In the genomic region with DNA sequence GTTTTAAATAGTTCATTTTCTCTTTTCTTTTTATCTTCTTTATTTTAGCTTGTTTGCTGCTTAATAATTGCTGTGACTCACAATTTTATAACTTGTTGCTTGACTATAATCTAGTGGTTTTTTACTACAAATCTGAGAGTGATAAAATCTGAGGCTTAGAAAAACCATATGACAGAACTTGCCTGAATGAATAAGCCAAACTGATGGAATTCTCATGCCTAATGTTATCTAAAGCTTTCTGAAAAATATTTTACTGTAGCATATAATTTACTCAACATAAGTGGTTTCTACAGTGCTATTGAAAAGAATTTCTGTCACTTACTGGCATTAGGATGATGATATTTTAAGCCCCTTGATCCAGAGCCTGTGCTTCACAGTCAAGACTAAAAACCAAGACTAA, we compare ENCODE assay signal across 16 cellular contexts.
DNase-seq lines count a peak whose midpoint lies in the region; ATAC-seq and TF ChIP-seq lines count a peak whose summit lies in the region.
"Had no signal": no experiment of that assay in that cellular context is flagged by ENCODE, and none has a peak within 500 bp of the region (broad histone marks: within the 10 kb centered on the region; RNA-seq: fewer than 3 reads in every experiment).

No MANE protein-coding gene starts in this region.

- no peak overlapping the region for H2AFZ ChIP-seq in mammary epithelial cell (ENCODE audit: low read depth, low read length)

- TF ChIP-seq POLR2A in breast epithelium (IDR thresholded peaks at IDR 0.05) (no peak), tibial nerve (IDR thresholded peaks at IDR 0.05) (no peak)

- H3K9ac ChIP-seq in mammary epithelial cell (ENCODE audit: insufficient read depth, low read length), result no peak overlapping the region

- no TSS peak for BruUV-seq in mammary epithelial cell (replicated peaks; lab: Mats Ljungman, UMichigan)

- no peaks in the 10 kb centered on the region for H3K9me3 ChIP-seq in mammary epithelial cell (replicated peaks; ENCODE audit: insufficient read depth, low read length)
- no peaks in the 10 kb centered on the region for H3K9me3 ChIP-seq in breast epithelium
- H3K9me3 ChIP-seq in tibial nerve, result no peaks in the 10 kb centered on the region

- no peaks in the 10 kb centered on the region for H3K79me2 ChIP-seq in mammary epithelial cell (ENCODE audit: insufficient read depth, low read length)

- no peaks in the 10 kb centered on the region for H3K36me3 ChIP-seq in mammary epithelial cell (ENCODE audit: insufficient read depth, low read length)
- no peaks in the 10 kb centered on the region for H3K36me3 ChIP-seq in breast epithelium
- H3K36me3 ChIP-seq in tibial nerve, result no peaks in the 10 kb centered on the region

- H3K27me3 ChIP-seq in mammary epithelial cell (ENCODE audit: insufficient read depth, low read length), result no peaks in the 10 kb centered on the region
- H3K27me3 ChIP-seq in breast epithelium, result no peaks in the 10 kb centered on the region
- no peaks in the 10 kb centered on the region for H3K27me3 ChIP-seq in tibial nerve

- H3K27ac ChIP-seq in mammary epithelial cell (ENCODE audit: insufficient read depth, low read depth, low read length) (no peak overlapping the region), breast epithelium (no peak overlapping the region), tibial nerve (peak overlapping the region in 3 of 4 donors; percentile 31 to 89 (median 61))
- H3K27ac ChIP-seq: 22Rv1, PC-9 had no signal

- no peak for TF ChIP-seq EP300 in tibial nerve (IDR thresholded peaks at IDR 0.05)

- no peak for TF ChIP-seq CTCF in mammary epithelial cell (conservative IDR thresholded peaks at IDR 0.05 in 1 of 2, IDR thresholded peaks at IDR 0.05 in 1 of 2; ENCODE audit: extremely low read depth in 1 of 2, insufficient read depth in 1 of 2, low read depth in 1 of 2, low read length in 2 of 2)
- no peak for TF ChIP-seq CTCF in breast epithelium (IDR thresholded peaks at IDR 0.05)
- no peak for TF ChIP-seq CTCF in tibial nerve (IDR thresholded peaks at IDR 0.05)

- H3K4me1 ChIP-seq in mammary epithelial cell (ENCODE audit: insufficient read depth, low read length) (no peaks in the 10 kb centered on the region), breast epithelium (no peaks in the 10 kb centered on the region), tibial nerve (peaks cover 0 to 5% (median 0%) of the 10 kb centered on the region in 4 donors)

- intact Hi-C loops in mammary epithelial cell (cut with micrococcal nuclease), result no loop called here
- intact Hi-C loops in breast epithelium (cut with DNase I; ENCODE audit: low total_unique reads), result no loop called here
- intact Hi-C loops in head of caudate nucleus (cut with DNase I), result no loop called here

- no peak overlapping the region for H3K4me3 ChIP-seq in mammary epithelial cell (replicated peaks in 1 of 3; ENCODE audit: insufficient read depth in 1 of 3, low read depth in 2 of 3, low read length in 3 of 3)
- no peak overlapping the region for H3K4me3 ChIP-seq in breast epithelium
- no peak overlapping the region for H3K4me3 ChIP-seq in tibial nerve
- H3K4me3 ChIP-seq: PC-9 had no signal

- no peak overlapping the region for H3K4me2 ChIP-seq in mammary epithelial cell (ENCODE audit: insufficient read depth, low read depth, low read length)
- H3K4me2 ChIP-seq: PC-9 had no signal

- no peak for ATAC-seq in HG03354 (IDR thresholded peaks at IDR 0.05; ENCODE audit: poor library complexity, severe bottlenecking, unreplicated experiment)

- dilution Hi-C loops in mammary epithelial cell (cut with HindIII; ENCODE audit: low sequenced_read_pairs), result no loop called here

- DNase-seq in mammary epithelial cell (peak; percentile 19), breast epithelium (ENCODE audit: low spot score in 2 of 2) (no peak), NCI-H2227 treated with DMSO at 0.1 percent for 48 hours (lab: John Stamatoyannopoulos, UW) (peak; percentile 53), iris pigment epithelial cell (ENCODE audit: low read depth) (peak; percentile 3), tibial nerve (ENCODE audit: low spot score in 2 of 2) (no peak), epidermal melanocyte (ENCODE audit: insufficient read length, low spot score) (no peak), head of caudate nucleus (no peak)
- DNase-seq: C1 segment of cervical spinal cord, DMS153, NCI-H1436 treated with DMSO at 0.1 percent for 48 hours, NCI-H2081, NCI-H345, NCI-H526 treated with DMSO at 0.1 percent for 48 hours, PC-9 had no signal

- in situ Hi-C loops in mammary epithelial cell (cut with MboI; ENCODE audit: low sequenced_read_pairs in 2 of 2), result no loop called here

- H4K20me1 ChIP-seq in mammary epithelial cell (ENCODE audit: insufficient read depth, low read length), result no peaks in the 10 kb centered on the region

- CTCF ChIA-PET in mammary epithelial cell (lab: Charles Lee; ENCODE audit: low non-redundant PET), result no interaction called here

Comparison
In these comparisons a context has a peak if more than half of its experiments do, and no peak if none do; other contexts are left out.
1. DNase-seq: peak in mammary epithelial cell (single experiment), NCI-H2227 treated with DMSO at 0.1 percent for 48 hours (single experiment) and iris pigment epithelial cell (single experiment); none in breast epithelium (0 of 2), tibial nerve (0 of 2), epidermal melanocyte (single experiment) and head of caudate nucleus (0 of 42).
2. H3K27ac ChIP-seq: peak in tibial nerve (3 of 4); none in mammary epithelial cell (single experiment) and breast epithelium (0 of 2).